ENCODE assay signal across 9 cellular contexts in the genomic region with DNA sequence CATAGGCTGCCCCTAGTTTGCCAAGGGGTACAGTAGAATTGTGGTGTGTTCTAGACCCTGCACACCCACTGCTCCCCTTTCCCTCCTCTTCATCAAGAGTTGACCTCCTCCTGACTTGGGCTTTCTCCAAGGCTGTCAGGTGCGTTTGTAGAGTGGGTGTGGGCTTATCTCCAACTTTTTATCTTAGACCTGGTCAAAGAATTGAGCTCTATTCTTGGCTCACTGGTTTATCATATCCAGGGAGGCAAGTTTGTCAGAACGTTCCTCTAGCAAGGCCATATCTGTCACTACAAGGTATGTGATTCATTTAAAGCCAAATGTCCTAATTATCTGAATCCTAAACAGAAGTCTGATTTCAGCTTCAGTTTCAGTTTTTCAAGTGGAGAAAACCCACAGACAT.
DNase-seq lines count a peak whose midpoint lies in the region; ATAC-seq, FAIRE-seq and TF ChIP-seq lines count a peak whose summit lies in the region.
"Had no signal": no experiment of that assay in that cellular context is flagged by ENCODE, and none has a peak within 500 bp of the region (broad histone marks: within the 10 kb centered on the region; RNA-seq: fewer than 3 reads in every experiment).

No MANE protein-coding gene starts in this region.

- H2AFZ ChIP-seq in keratinocyte (ENCODE audit: control insufficient read depth, low read length) = no peak overlapping the region

- CTCF ChIA-PET in activated CD4-positive, alpha-beta memory T cell treated with anti-CD3 and anti-CD28 coated beads, Interleukin-2, amount 10 ng/mL, durations not matched to agents 7 days and 5 days (lab: Charles Lee) = interaction anchor here (1.2 to 1.3 kb wide), 2 partner anchors 18 to 109 kb away, joined by 3 to 5 read pairs; no protein-coding TSS in a partner anchor

- H3K4me3 Mint-ChIP-seq in activated T-cell treated with anti-CD3 and anti-CD28 coated beads, Interleukin-2, amount 50 U/mL, for 24 hours = peak overlapping the region; percentile 41
- H3K4me3 Mint-ChIP-seq in activated CD4-positive, alpha-beta memory T cell treated with anti-CD3 and anti-CD28 coated beads, Interleukin-2, amount 10 ng/mL, durations not matched to agents 7 days and 5 days = no peak overlapping the region

- no peak for DNase-seq in activated T-cell treated with anti-CD3 and anti-CD28 coated beads, Interleukin-2, amount 50 U/mL, for 24 hours
- no peak for DNase-seq in activated T-cell treated with anti-CD3 and anti-CD28 coated beads for 4 hours
- DNase-seq in activated CD4-positive, alpha-beta memory T cell treated with anti-CD3 and anti-CD28 coated beads, Interleukin-2, amount 10 ng/mL, durations not matched to agents 7 days and 5 days = no peak
- DNase-seq in keratinocyte (ENCODE audit: low read depth, low spot score) = no peak
- DNase-seq in substantia nigra (lab: John Stamatoyannopoulos, UW) = no peak
- DNase-seq in NCI-H748 treated with DMSO at 0.1 percent for 48 hours (lab: John Stamatoyannopoulos, UW) = no peak
- DNase-seq: NCI-H526 had no signal

- FAIRE-seq in keratinocyte (lab: Jason Lieb, UNC) = no peak

- peaks cover 53% of the 10 kb centered on the region for H3K79me2 ChIP-seq in keratinocyte (ENCODE audit: control insufficient read depth, insufficient read depth, low read length)

- no peaks in the 10 kb centered on the region for H3K27me3 Mint-ChIP-seq in activated T-cell treated with anti-CD3 and anti-CD28 coated beads, Interleukin-2, amount 50 U/mL, for 24 hours
- H3K27me3 Mint-ChIP-seq in activated CD4-positive, alpha-beta memory T cell treated with anti-CD3 and anti-CD28 coated beads, Interleukin-2, amount 10 ng/mL, durations not matched to agents 7 days and 5 days = no peaks in the 10 kb centered on the region

- H3K36me3 Mint-ChIP-seq in activated T-cell treated with anti-CD3 and anti-CD28 coated beads, Interleukin-2, amount 50 U/mL, for 24 hours (ENCODE audit: low read depth) = peaks cover 29% of the 10 kb centered on the region
- H3K36me3 Mint-ChIP-seq in activated CD4-positive, alpha-beta memory T cell treated with anti-CD3 and anti-CD28 coated beads, Interleukin-2, amount 10 ng/mL, durations not matched to agents 7 days and 5 days (ENCODE audit: low read depth) = peaks cover 12% of the 10 kb centered on the region

- H3K9ac ChIP-seq in keratinocyte (ENCODE audit: control insufficient read depth, extremely low read depth, insufficient read depth, low read length) = peak overlapping the region; percentile 10

- dilution Hi-C loops in keratinocyte (cut with MboI; ENCODE audit: extremely low pct_ligation_motif_present, low sequenced_read_pairs) = no loop called here

- H4K20me1 ChIP-seq in keratinocyte (ENCODE audit: control insufficient read depth, extremely low read depth, insufficient read depth, low read length) = no peaks in the 10 kb centered on the region

- peak overlapping the region in 2 of 3 experiments; percentile 29 to 36 for H3K4me3 ChIP-seq in keratinocyte (ENCODE audit: control insufficient read depth in 2 of 3, extremely low read depth in 1 of 3, insufficient read depth in 2 of 3, low read depth in 1 of 3, low read length in 3 of 3)

- no peak for TF ChIP-seq CTCF in keratinocyte (optimal IDR thresholded peaks at IDR 0.05 in 1 of 3, IDR thresholded peaks at IDR 0.05 in 1 of 3, conservative IDR thresholded peaks at IDR 0.05 in 1 of 3; ENCODE audit: extremely low read depth in 1 of 3, insufficient read depth in 2 of 3, low read length in 3 of 3)

- ATAC-seq in GM18520 (IDR thresholded peaks at IDR 0.05; ENCODE audit: unreplicated experiment) (no peak), HG03571 (IDR thresholded peaks at IDR 0.05; ENCODE audit: unreplicated experiment) (no peak)

- H3K27ac ChIP-seq in keratinocyte (ENCODE audit: control insufficient read depth, insufficient read depth, low read length) (peak overlapping the region; percentile 75), substantia nigra (ENCODE audit: low read depth, low read length, poor library complexity, severe bottlenecking) (peak overlapping the region; percentile 62)

- H3K27me3 ChIP-seq in keratinocyte (ENCODE audit: control insufficient read depth, extremely low read depth, insufficient read depth, low read length) = no peaks in the 10 kb centered on the region

- no peaks in the 10 kb centered on the region for H3K36me3 ChIP-seq in keratinocyte (ENCODE audit: control insufficient read depth in 2 of 2, extremely low read depth in 1 of 2, insufficient read depth in 2 of 2, low read length in 2 of 2)

- peak overlapping the region; percentile 75 for H3K4me2 ChIP-seq in keratinocyte (ENCODE audit: control insufficient read depth, extremely low read depth, insufficient read depth, low read depth, low read length)

- no peaks in the 10 kb centered on the region for H3K9me3 ChIP-seq in keratinocyte (ENCODE audit: control insufficient read depth, low read depth, low read length)

- H3K9me3 Mint-ChIP-seq in activated T-cell treated with anti-CD3 and anti-CD28 coated beads, Interleukin-2, amount 50 U/mL, for 24 hours = no peaks in the 10 kb centered on the region
- no peaks in the 10 kb centered on the region for H3K9me3 Mint-ChIP-seq in activated CD4-positive, alpha-beta memory T cell treated with anti-CD3 and anti-CD28 coated beads, Interleukin-2, amount 10 ng/mL, durations not matched to agents 7 days and 5 days

- H3K4me1 ChIP-seq in keratinocyte (ENCODE audit: control insufficient read depth, extremely low read depth, insufficient read depth, low read length) = peaks cover 60% of the 10 kb centered on the region

- peak overlapping the region; percentile 87 for H3K27ac Mint-ChIP-seq in activated T-cell treated with anti-CD3 and anti-CD28 coated beads, Interleukin-2, amount 50 U/mL, for 24 hours
- H3K27ac Mint-ChIP-seq in activated CD4-positive, alpha-beta memory T cell treated with anti-CD3 and anti-CD28 coated beads, Interleukin-2, amount 10 ng/mL, durations not matched to agents 7 days and 5 days = peak overlapping the region; percentile 75

- H3K4me1 Mint-ChIP-seq in activated T-cell treated with anti-CD3 and anti-CD28 coated beads, Interleukin-2, amount 50 U/mL, for 24 hours (ENCODE audit: low read depth) = peaks cover 92% of the 10 kb centered on the region
- H3K4me1 Mint-ChIP-seq in activated CD4-positive, alpha-beta memory T cell treated with anti-CD3 and anti-CD28 coated beads, Interleukin-2, amount 10 ng/mL, durations not matched to agents 7 days and 5 days = peaks cover 58% of the 10 kb centered on the region

- POLR2A ChIA-PET in activated CD4-positive, alpha-beta memory T cell treated with anti-CD3 and anti-CD28 coated beads, Interleukin-2, amount 10 ng/mL, durations not matched to agents 7 days and 5 days (lab: Charles Lee) = interaction anchor here (0.9 kb wide), 1 partner anchor 17 kb away, joined by 3 read pairs; no protein-coding TSS in a partner anchor

- peaks cover 4% of the 10 kb centered on the region for H3K9me1 ChIP-seq in keratinocyte (ENCODE audit: control insufficient read depth, extremely low read depth, insufficient read depth, low read length)
